In the genomic region with DNA sequence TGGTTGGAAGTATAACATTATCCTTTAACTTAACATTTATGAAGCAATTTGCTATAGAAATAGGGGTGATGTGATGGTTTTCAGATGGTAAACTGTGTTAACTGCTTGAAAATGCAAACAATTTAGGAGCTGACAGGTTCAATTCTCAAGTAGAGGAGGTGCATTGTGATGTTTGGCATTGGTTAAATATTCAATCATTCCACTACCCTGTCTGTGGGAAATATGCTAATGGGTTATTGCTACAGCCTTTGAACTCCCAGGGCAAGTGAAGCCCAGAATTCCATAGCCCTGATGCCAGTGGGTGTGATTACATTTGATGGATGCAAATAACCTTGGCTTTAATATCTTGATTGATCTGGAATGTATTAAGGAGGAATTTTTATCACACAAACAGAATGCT, we compare ENCODE assay signal across 12 cellular contexts.
DNase-seq lines count a peak whose midpoint lies in the region; ATAC-seq and TF ChIP-seq lines count a peak whose summit lies in the region.
"Had no signal": no experiment of that assay in that cellular context is flagged by ENCODE, and none has a peak within 500 bp of the region (broad histone marks: within the 10 kb centered on the region; RNA-seq: fewer than 3 reads in every experiment).

No MANE protein-coding gene starts in this region.

- H3K4me3 ChIP-seq in Loucy (ENCODE audit: low read length, poor library complexity, severe bottlenecking) (no peak overlapping the region), choroid plexus epithelial cell (ENCODE audit: low read depth, low read length) (no peak overlapping the region), transverse colon (no peak overlapping the region)
- H3K4me3 ChIP-seq: Peyer's patch had no signal

- DNase-seq in choroid plexus epithelial cell (ENCODE audit: low read depth): peak; percentile 38
- peak; percentile 32 for DNase-seq in kidney glomerular epithelial cell (lab: John Stamatoyannopoulos, UW)
- no peak for DNase-seq in transverse colon
- no peak for DNase-seq in islet precursor cell
- DNase-seq: activated CD4-positive, alpha-beta memory T cell treated with anti-CD3 and anti-CD28 coated beads, Interleukin-2, amount 10 ng/mL, durations not matched to agents 7 days and 5 days; activated gamma-delta T cell treated with Interleukin-2 at 50 U/mL for 16 hours; glutamatergic neuron; midbrain; Peyer's patch had no signal

- H3K36me3 ChIP-seq in Loucy (ENCODE audit: insufficient read depth, low read length) (no peaks in the 10 kb centered on the region), transverse colon (no peaks in the 10 kb centered on the region)
- H3K36me3 ChIP-seq: Peyer's patch had no signal

- ATAC-seq in HG02870 (IDR thresholded peaks at IDR 0.05; ENCODE audit: unreplicated experiment) (no peak), HG03354 (IDR thresholded peaks at IDR 0.05; ENCODE audit: poor library complexity, severe bottlenecking, unreplicated experiment) (no peak)

- H3K4me1 ChIP-seq in Loucy (ENCODE audit: insufficient read depth, low read length, poor library complexity, severe bottlenecking) (peaks cover 7% of the 10 kb centered on the region), transverse colon (peaks cover 6 to 20% (median 10%) of the 10 kb centered on the region in 4 donors)
- H3K4me1 ChIP-seq: Peyer's patch had no signal

- in situ Hi-C loops in transverse colon (cut with MboI; ENCODE audit: low pct_ligation_motif_present in 1 of 4, low pct_unique_long_range_greater_than_20kb in 1 of 4, low sequenced_read_pairs in 3 of 4): no loop called here

- no peaks in the 10 kb centered on the region for H4K20me1 ChIP-seq in Loucy (ENCODE audit: insufficient read depth, low read length, poor library complexity, severe bottlenecking)

- no peak for TF ChIP-seq EP300 in transverse colon (IDR thresholded peaks at IDR 0.05; ENCODE audit: low read depth)

- H3K9me3 ChIP-seq in Loucy (ENCODE audit: insufficient read depth, low read depth, low read length): no peaks in the 10 kb centered on the region
- H3K9me3 ChIP-seq in transverse colon: no peaks in the 10 kb centered on the region
- H3K9me3 ChIP-seq: Peyer's patch had no signal

- intact Hi-C loops in transverse colon (cut with DNase I; ENCODE audit: low total_unique reads): no loop called here

- no peak for TF ChIP-seq CTCF in Loucy (conservative IDR thresholded peaks at IDR 0.05; ENCODE audit: low read length)
- no peak for TF ChIP-seq CTCF in choroid plexus epithelial cell (conservative IDR thresholded peaks at IDR 0.05; ENCODE audit: low read depth, low read length)
- TF ChIP-seq CTCF in transverse colon (IDR thresholded peaks at IDR 0.05): no peak

- no peaks in the 10 kb centered on the region for H3K79me2 ChIP-seq in Loucy (ENCODE audit: insufficient read depth, low read length)

- H3K9ac ChIP-seq in Loucy (ENCODE audit: low read depth, low read length, poor library complexity, severe bottlenecking): no peak overlapping the region

- peak overlapping the region; percentile 6 to 67 (median 37) for H3K27ac ChIP-seq in transverse colon

- no peak for TF ChIP-seq POLR2A in transverse colon (IDR thresholded peaks at IDR 0.05)

- H3K27me3 ChIP-seq in Loucy (ENCODE audit: insufficient read depth, low read length, poor library complexity, severe bottlenecking) (no peaks in the 10 kb centered on the region), transverse colon (no peaks in the 10 kb centered on the region)
- H3K27me3 ChIP-seq: Peyer's patch had no signal

- no peaks in the 10 kb centered on the region for H3K9me2 ChIP-seq in Loucy (replicated peaks; ENCODE audit: low read depth, low read length)

- peak overlapping the region; percentile 24; the same call in 1 of the 2 replicates for H2AFZ ChIP-seq in Loucy (ENCODE audit: low read length)

- H3F3A ChIP-seq in Loucy (ENCODE audit: low read depth): no peaks in the 10 kb centered on the region

- H3K4me2 ChIP-seq in Loucy (ENCODE audit: low read depth, low read length, poor library complexity, severe bottlenecking): no peak overlapping the region

Comparison
In these comparisons a context has a peak if more than half of its experiments do, and no peak if none do; other contexts are left out.
1. DNase-seq: peak in choroid plexus epithelial cell (single experiment) and kidney glomerular epithelial cell (single experiment); none in transverse colon (single experiment) and islet precursor cell (single experiment).